1 cellular context compared by ENCODE assay signal in the genomic region with DNA sequence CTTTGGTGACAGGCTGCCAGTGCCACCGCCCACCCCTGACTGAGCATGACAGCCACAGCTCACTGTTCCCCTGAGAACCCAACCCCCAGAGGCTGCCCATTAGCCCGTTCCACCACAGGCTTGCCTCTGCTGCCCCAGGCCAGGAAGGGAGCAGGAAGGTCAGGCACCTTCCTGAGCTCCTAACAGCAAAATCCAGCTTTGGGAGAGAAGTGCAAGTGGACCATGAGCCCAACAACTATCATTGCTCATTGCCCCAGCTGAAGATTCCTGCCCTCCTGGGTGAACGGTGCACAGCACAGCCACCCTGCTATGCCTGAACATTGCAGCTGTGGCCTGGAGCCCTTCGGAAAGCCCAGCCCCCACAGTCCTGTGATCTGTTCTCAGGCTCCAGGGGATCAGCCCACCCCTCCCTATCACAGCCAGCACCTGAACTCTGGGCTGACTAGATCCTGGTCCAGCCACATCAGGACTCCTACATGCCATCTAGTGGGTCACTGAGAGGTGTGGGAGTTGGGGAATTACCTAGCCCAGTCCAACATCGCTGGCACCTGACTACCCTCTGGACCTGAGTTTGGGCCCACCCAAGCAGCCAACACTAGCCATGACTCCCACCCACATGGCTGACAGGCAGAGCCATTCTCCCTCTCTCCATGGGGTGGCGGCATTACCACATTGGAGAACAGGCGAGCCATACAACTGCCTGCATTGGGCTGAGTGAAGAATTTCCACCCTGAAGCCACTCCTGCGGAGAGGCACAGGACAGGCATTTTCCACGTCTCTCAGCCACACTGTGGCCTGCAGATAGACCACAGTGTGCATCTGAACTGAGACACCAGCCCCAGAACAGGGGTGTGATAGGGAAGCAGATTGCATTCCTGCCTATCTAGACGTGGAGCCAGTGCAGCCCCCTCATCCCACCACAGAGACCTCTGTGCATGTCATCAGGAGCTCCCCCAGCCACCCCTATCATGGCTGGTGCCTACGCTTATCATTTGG.
TF ChIP-seq lines count a peak whose summit lies in the region.

No MANE protein-coding gene starts in this region.

TF ChIP-seq in GM12878, 131 proteins besides CTCF, POLR2A, EP300 and RAD21 (continued from another document):
- TF ChIP-seq, protein P1, sequence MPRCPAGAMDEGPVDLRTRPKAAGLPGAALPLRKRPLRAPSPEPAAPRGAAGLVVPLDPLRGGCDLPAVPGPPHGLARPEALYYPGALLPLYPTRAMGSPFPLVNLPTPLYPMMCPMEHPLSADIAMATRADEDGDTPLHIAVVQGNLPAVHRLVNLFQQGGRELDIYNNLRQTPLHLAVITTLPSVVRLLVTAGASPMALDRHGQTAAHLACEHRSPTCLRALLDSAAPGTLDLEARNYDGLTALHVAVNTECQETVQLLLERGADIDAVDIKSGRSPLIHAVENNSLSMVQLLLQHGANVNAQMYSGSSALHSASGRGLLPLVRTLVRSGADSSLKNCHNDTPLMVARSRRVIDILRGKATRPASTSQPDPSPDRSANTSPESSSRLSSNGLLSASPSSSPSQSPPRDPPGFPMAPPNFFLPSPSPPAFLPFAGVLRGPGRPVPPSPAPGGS (IDR thresholded peaks at IDR 0.05; ENCODE audit: borderline replicate concordance, insufficient read depth, low read depth, low read length, poor library complexity, severe bottlenecking) = no peak
- TF ChIP-seq RELA (IDR thresholded peaks at IDR 0.05; ENCODE audit: borderline replicate concordance, partially characterized antibody) = no peak
- no peak for TF ChIP-seq SIX5 (IDR thresholded peaks at IDR 0.05; ENCODE audit: low read depth, low read length, severe bottlenecking)
- no peak for TF ChIP-seq IRF4 (IDR thresholded peaks at IDR 0.05; ENCODE audit: low read depth, low read length)
- no peak for TF ChIP-seq MEF2B (IDR thresholded peaks at IDR 0.05; ENCODE audit: partially characterized antibody, poor library complexity, severe bottlenecking)
- TF ChIP-seq BMI1 (IDR thresholded peaks at IDR 0.05; ENCODE audit: borderline replicate concordance) = no peak
- TF ChIP-seq SMC3 (IDR thresholded peaks at IDR 0.05; ENCODE audit: borderline replicate concordance, low read length) = peak; percentile 91
- TF ChIP-seq YY1 (IDR thresholded peaks at IDR 0.05; ENCODE audit: low read depth, low read length) = peak; percentile 49; the same call in 1 of the 2 replicates
TF ChIP-seq in GM12878: peak in this region for 2.
